ENCODE assay signal across 1 cellular context in the genomic region with DNA sequence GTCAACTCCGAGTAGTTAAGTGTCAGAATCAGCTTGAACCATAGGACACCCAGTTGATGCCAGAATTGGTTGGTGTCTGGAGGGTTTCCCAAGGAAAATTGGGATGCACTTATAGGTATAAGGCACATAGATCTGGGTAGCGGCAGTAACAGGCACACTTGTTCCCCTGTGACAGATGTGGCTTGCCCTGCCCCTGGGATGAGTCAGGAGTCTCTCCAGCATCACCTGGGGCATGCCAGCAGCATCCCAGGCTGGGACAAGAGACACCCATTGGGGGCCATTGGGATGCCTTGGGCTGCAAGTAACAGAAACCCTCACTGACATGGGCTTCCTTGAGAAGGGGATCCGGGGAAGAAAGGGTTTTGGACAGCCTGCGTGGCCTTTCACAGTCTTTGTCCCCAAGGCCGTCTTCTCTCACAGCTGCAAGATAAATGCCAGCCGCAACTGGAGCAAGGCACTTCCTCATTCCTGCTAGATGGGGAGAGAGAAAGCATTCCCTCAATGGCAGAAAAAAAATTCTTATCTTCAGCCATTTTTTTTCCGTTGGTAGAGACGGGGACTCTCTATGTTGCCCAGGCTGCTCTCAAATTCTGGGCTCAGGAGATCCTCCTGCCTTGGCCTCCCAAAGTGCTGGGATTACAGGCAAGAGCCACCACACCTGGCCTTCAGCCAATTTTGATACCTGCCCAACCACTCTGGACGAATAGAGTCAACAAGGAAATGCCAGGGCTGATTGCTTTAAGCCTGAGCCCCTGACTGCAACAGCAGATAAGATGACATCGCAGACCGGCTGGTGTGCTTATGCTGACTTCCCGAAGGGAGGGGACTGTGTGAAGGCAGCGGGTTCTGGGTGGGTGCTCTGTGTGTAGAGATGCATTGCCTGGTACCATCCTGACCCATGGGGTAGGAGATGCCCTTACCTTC.
TF ChIP-seq lines count a peak whose summit lies in the region.

No MANE protein-coding gene starts in this region.

TF ChIP-seq in K562, 482 proteins besides CTCF, POLR2A, EP300 and RAD21 (continued from another document and continues in another):
- TF ChIP-seq MLX (CRISPR knock-in tag; conservative IDR thresholded peaks at IDR 0.05) (no peak), KAT8 (IDR thresholded peaks at IDR 0.05; ENCODE audit: low read depth) (no peak), NR2F6 (CRISPR knock-in tag; IDR thresholded peaks at IDR 0.05) (no peak), JUN (IDR thresholded peaks at IDR 0.05; ENCODE audit: borderline replicate concordance, low read depth, low read length) (no peak), JUN (CRISPR knock-in tag; IDR thresholded peaks at IDR 0.05; ENCODE audit: borderline replicate concordance) (no peak), ZNF316 (IDR thresholded peaks at IDR 0.05) (no peak), CHD4 (IDR thresholded peaks at IDR 0.05; ENCODE audit: insufficient read depth, insufficient replicate concordance, low read depth, low read length, poor library complexity, severe bottlenecking) (no peak), ZKSCAN8 (CRISPR knock-in tag; IDR thresholded peaks at IDR 0.05) (no peak), SMAD2 (IDR thresholded peaks at IDR 0.05; ENCODE audit: low read depth, low read length) (no peak), NFIX (CRISPR knock-in tag; IDR thresholded peaks at IDR 0.05; ENCODE audit: low read depth) (peak; percentile 35), KHSRP (IDR thresholded peaks at IDR 0.05) (no peak), SMARCA5 (IDR thresholded peaks at IDR 0.05) (no peak), NFXL1 (CRISPR knock-in tag; IDR thresholded peaks at IDR 0.05) (no peak), CHD7 (IDR thresholded peaks at IDR 0.05; ENCODE audit: low read depth, low read length) (no peak), CLOCK (CRISPR knock-in tag; IDR thresholded peaks at IDR 0.05; ENCODE audit: borderline replicate concordance) (no peak), STAT5B (CRISPR knock-in tag; IDR thresholded peaks at IDR 0.05) (no peak)
- TF ChIP-seq, protein P1, sequence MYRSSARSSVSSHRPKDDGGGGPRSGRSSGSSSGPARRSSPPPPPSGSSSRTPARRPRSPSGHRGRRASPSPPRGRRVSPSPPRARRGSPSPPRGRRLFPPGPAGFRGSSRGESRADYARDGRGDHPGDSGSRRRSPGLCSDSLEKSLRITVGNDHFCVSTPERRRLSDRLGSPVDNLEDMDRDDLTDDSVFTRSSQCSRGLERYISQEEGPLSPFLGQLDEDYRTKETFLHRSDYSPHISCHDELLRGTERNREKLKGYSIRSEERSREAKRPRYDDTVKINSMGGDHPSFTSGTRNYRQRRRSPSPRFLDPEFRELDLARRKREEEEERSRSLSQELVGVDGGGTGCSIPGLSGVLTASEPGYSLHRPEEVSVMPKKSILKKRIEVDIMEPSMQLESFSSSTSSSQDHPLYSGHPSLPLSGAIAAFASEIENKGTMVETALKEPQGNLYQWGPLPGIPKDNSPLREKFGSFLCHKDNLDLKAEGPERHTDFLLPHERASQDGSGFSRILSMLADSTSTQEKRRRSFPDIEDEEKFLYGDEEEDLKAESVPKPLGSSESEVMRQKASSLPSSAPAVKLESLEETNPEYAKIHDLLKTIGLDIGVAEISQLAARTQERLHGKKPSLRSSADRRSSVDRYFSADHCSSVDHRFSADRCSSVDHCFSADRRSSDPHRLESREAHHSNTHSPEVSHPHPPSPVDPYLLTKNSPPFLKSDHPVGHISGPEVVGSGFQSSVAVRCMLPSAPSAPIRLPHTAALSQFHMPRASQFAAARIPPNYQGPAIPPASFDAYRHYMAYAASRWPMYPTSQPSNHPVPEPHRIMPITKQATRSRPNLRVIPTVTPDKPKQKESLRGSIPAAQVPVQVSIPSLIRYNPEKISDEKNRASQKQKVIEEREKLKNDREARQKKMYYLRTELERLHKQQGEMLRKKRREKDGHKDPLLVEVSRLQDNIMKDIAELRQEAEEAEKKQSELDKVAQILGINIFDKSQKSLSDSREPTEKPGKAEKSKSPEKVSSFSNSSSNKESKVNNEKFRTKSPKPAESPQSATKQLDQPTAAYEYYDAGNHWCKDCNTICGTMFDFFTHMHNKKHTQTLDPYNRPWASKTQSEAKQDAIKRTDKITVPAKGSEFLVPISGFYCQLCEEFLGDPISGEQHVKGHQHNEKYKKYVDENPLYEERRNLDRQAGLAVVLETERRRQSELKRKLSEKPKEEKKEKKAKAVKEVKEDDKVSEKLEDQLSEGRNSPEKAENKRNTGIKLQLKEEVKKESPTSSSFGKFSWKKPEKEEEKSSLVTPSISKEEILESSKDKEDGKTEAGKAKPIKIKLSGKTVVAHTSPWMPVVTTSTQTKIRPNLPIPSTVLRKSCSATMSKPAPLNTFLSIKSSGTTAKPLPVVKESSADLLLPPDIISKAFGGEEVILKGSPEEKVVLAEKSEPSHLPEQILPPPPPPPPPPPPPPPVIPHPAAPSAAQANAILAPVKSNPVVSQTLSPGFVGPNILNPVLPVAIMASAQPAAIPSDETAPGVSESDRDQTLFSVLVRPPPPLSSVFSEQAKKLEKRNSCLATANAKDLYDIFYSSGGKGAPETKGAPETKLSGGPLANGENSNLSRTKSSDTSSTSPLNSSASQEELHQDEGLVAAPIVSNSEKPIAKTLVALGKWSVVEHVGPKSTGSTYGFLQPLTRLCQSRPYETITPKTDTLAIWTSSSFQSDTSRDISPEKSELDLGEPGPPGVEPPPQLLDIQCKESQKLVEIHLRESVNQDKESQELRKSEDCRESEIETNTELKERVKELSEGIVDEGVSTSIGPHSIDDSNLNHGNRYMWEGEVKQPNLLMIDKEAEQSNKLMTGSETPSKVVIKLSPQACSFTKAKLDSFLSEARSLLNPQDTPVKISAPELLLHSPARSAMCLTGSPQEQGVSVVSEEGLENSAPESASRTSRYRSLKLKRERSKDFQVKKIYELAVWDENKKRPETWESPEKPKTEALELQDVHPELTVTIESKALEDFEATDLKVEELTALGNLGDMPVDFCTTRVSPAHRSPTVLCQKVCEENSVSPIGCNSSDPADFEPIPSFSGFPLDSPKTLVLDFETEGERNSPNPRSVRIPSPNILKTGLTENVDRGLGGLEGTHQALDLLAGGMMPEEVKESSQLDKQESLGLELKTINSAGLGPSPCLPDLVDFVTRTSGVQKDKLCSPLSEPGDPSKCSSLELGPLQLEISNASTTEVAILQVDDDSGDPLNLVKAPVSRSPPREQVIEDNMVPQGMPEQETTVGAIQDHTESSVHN (IDR thresholded peaks at IDR 0.05; ENCODE audit: borderline replicate concordance in 1 of 2, low read depth in 1 of 2): peak in 1 of 2 experiments; percentile 31; a peak in 1 of 4 replicates
- TF ChIP-seq, protein P2, sequence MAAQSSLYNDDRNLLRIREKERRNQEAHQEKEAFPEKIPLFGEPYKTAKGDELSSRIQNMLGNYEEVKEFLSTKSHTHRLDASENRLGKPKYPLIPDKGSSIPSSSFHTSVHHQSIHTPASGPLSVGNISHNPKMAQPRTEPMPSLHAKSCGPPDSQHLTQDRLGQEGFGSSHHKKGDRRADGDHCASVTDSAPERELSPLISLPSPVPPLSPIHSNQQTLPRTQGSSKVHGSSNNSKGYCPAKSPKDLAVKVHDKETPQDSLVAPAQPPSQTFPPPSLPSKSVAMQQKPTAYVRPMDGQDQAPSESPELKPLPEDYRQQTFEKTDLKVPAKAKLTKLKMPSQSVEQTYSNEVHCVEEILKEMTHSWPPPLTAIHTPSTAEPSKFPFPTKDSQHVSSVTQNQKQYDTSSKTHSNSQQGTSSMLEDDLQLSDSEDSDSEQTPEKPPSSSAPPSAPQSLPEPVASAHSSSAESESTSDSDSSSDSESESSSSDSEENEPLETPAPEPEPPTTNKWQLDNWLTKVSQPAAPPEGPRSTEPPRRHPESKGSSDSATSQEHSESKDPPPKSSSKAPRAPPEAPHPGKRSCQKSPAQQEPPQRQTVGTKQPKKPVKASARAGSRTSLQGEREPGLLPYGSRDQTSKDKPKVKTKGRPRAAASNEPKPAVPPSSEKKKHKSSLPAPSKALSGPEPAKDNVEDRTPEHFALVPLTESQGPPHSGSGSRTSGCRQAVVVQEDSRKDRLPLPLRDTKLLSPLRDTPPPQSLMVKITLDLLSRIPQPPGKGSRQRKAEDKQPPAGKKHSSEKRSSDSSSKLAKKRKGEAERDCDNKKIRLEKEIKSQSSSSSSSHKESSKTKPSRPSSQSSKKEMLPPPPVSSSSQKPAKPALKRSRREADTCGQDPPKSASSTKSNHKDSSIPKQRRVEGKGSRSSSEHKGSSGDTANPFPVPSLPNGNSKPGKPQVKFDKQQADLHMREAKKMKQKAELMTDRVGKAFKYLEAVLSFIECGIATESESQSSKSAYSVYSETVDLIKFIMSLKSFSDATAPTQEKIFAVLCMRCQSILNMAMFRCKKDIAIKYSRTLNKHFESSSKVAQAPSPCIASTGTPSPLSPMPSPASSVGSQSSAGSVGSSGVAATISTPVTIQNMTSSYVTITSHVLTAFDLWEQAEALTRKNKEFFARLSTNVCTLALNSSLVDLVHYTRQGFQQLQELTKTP (IDR thresholded peaks at IDR 0.05; ENCODE audit: low read depth in 1 of 2, partially characterized antibody in 2 of 2): peak in 1 of 2 experiments; percentile 65
